In the genomic region with DNA sequence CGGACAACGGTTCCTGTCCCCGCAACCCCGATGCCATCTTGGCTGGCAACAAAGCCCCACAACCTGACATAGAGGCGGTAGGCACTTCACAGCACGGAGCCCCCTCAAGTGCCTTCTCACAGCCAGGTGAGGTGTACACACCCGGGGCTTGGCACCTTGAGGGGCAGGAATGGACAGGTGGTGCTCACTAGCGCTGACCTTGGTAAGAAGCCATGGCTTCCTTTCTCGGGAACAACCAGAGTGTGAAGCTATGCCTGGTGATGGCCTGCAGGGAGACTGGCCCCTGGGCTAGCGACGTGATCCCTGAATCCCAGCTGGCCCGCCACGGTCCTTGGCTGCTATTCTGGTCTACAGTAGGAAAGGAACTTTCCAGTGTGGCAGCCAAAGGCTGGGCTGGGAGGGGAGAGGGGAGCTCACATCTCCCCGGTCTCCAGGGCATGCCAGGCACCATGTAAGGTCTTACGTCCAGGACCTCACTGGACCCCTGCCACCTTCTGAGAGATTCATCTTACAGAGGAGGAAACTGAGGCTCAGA, we compare ENCODE assay signal across 1 cellular context.
TF ChIP-seq lines count a peak whose summit lies in the region.

No MANE protein-coding gene starts in this region.

TF ChIP-seq in GM12878, 131 proteins besides CTCF, POLR2A, EP300 and RAD21:
- TF ChIP-seq PAX8 (IDR thresholded peaks at IDR 0.05): no peak
- TF ChIP-seq, protein P1, sequence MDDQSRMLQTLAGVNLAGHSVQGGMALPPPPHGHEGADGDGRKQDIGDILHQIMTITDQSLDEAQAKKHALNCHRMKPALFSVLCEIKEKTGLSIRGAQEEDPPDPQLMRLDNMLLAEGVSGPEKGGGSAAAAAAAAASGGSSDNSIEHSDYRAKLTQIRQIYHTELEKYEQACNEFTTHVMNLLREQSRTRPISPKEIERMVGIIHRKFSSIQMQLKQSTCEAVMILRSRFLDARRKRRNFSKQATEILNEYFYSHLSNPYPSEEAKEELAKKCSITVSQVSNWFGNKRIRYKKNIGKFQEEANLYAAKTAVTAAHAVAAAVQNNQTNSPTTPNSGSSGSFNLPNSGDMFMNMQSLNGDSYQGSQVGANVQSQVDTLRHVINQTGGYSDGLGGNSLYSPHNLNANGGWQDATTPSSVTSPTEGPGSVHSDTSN (IDR thresholded peaks at IDR 0.05; ENCODE audit: insufficient replicate concordance, low read depth, low read length): no peak
- TF ChIP-seq FOXM1 (IDR thresholded peaks at IDR 0.05; ENCODE audit: low read depth, low read length): no peak
- TF ChIP-seq, protein P2, sequence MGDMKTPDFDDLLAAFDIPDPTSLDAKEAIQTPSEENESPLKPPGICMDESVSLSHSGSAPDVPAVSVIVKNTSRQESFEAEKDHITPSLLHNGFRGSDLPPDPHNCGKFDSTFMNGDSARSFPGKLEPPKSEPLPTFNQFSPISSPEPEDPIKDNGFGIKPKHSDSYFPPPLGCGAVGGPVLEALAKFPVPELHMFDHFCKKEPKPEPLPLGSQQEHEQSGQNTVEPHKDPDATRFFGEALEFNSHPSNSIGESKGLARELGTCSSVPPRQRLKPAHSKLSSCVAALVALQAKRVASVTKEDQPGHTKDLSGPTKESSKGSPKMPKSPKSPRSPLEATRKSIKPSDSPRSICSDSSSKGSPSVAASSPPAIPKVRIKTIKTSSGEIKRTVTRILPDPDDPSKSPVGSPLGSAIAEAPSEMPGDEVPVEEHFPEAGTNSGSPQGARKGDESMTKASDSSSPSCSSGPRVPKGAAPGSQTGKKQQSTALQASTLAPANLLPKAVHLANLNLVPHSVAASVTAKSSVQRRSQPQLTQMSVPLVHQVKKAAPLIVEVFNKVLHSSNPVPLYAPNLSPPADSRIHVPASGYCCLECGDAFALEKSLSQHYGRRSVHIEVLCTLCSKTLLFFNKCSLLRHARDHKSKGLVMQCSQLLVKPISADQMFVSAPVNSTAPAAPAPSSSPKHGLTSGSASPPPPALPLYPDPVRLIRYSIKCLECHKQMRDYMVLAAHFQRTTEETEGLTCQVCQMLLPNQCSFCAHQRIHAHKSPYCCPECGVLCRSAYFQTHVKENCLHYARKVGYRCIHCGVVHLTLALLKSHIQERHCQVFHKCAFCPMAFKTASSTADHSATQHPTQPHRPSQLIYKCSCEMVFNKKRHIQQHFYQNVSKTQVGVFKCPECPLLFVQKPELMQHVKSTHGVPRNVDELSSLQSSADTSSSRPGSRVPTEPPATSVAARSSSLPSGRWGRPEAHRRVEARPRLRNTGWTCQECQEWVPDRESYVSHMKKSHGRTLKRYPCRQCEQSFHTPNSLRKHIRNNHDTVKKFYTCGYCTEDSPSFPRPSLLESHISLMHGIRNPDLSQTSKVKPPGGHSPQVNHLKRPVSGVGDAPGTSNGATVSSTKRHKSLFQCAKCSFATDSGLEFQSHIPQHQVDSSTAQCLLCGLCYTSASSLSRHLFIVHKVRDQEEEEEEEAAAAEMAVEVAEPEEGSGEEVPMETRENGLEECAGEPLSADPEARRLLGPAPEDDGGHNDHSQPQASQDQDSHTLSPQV (IDR thresholded peaks at IDR 0.05): no peak
- TF ChIP-seq, protein P3, sequence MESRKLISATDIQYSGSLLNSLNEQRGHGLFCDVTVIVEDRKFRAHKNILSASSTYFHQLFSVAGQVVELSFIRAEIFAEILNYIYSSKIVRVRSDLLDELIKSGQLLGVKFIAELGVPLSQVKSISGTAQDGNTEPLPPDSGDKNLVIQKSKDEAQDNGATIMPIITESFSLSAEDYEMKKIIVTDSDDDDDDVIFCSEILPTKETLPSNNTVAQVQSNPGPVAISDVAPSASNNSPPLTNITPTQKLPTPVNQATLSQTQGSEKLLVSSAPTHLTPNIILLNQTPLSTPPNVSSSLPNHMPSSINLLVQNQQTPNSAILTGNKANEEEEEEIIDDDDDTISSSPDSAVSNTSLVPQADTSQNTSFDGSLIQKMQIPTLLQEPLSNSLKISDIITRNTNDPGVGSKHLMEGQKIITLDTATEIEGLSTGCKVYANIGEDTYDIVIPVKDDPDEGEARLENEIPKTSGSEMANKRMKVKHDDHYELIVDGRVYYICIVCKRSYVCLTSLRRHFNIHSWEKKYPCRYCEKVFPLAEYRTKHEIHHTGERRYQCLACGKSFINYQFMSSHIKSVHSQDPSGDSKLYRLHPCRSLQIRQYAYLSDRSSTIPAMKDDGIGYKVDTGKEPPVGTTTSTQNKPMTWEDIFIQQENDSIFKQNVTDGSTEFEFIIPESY (IDR thresholded peaks at IDR 0.05): no peak
- TF ChIP-seq PML (IDR thresholded peaks at IDR 0.05; ENCODE audit: low read length): no peak
- TF ChIP-seq ZNF384 (IDR thresholded peaks at IDR 0.05; ENCODE audit: borderline replicate concordance, low read depth, low read length): no peak
- TF ChIP-seq SREBF1 (IDR thresholded peaks at IDR 0.05; ENCODE audit: low read length): no peak
- no peak for TF ChIP-seq SP1 (IDR thresholded peaks at IDR 0.05; ENCODE audit: low read depth, low read length)
- no peak for TF ChIP-seq BMI1 (IDR thresholded peaks at IDR 0.05; ENCODE audit: borderline replicate concordance)
- TF ChIP-seq, protein P4, sequence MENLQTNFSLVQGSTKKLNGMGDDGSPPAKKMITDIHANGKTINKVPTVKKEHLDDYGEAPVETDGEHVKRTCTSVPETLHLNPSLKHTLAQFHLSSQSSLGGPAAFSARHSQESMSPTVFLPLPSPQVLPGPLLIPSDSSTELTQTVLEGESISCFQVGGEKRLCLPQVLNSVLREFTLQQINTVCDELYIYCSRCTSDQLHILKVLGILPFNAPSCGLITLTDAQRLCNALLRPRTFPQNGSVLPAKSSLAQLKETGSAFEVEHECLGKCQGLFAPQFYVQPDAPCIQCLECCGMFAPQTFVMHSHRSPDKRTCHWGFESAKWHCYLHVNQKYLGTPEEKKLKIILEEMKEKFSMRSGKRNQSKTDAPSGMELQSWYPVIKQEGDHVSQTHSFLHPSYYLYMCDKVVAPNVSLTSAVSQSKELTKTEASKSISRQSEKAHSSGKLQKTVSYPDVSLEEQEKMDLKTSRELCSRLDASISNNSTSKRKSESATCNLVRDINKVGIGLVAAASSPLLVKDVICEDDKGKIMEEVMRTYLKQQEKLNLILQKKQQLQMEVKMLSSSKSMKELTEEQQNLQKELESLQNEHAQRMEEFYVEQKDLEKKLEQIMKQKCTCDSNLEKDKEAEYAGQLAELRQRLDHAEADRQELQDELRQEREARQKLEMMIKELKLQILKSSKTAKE (IDR thresholded peaks at IDR 0.05; ENCODE audit: low read depth, poor library complexity, severe bottlenecking): no peak
- TF ChIP-seq, protein P5, sequence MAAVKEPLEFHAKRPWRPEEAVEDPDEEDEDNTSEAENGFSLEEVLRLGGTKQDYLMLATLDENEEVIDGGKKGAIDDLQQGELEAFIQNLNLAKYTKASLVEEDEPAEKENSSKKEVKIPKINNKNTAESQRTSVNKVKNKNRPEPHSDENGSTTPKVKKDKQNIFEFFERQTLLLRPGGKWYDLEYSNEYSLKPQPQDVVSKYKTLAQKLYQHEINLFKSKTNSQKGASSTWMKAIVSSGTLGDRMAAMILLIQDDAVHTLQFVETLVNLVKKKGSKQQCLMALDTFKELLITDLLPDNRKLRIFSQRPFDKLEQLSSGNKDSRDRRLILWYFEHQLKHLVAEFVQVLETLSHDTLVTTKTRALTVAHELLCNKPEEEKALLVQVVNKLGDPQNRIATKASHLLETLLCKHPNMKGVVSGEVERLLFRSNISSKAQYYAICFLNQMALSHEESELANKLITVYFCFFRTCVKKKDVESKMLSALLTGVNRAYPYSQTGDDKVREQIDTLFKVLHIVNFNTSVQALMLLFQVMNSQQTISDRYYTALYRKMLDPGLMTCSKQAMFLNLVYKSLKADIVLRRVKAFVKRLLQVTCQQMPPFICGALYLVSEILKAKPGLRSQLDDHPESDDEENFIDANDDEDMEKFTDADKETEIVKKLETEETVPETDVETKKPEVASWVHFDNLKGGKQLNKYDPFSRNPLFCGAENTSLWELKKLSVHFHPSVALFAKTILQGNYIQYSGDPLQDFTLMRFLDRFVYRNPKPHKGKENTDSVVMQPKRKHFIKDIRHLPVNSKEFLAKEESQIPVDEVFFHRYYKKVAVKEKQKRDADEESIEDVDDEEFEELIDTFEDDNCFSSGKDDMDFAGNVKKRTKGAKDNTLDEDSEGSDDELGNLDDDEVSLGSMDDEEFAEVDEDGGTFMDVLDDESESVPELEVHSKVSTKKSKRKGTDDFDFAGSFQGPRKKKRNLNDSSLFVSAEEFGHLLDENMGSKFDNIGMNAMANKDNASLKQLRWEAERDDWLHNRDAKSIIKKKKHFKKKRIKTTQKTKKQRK (IDR thresholded peaks at IDR 0.05; ENCODE audit: low read depth, low read length): no peak
